Comparison of ENCODE assay signal across 38 cellular contexts in the genomic region with DNA sequence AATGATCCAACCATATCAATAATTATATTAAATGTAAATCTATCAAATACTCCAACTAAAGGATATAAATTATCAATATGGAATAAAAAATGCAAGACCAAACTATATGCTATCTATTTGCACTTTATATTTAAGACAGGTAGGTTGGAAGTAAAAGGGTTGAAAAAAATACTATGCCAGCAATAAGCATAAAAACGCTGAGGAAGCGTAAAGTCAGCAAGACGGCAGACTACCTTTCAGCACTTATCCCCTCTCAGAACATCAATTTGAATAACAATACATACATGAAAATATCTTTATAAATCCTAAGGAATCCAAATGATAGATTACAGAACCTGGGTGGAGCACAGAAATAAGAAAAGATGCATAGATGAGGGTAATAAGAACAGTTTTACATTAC. TPM values are rescaled to one million over a fixed set of nuclear protein-coding genes. Genes with fewer than 3 reads are reported as not detected.
"Had no signal": no experiment of that assay in that cellular context is flagged by ENCODE, and none has a peak within 500 bp of the region (broad histone marks: within the 10 kb centered on the region; RNA-seq: fewer than 3 reads in every experiment).

No MANE protein-coding gene starts in this region.

- H3K27ac ChIP-seq: adrenal gland, ascending aorta, body of pancreas, brain microvascular endothelial cell, breast epithelium, cardiac muscle cell had no signal

- H3K4me1 ChIP-seq: adrenal gland, ascending aorta, body of pancreas, breast epithelium had no signal

- H3K9me3 ChIP-seq: adrenal gland, ascending aorta, body of pancreas had no signal

- H3K36me3 ChIP-seq: adrenal gland, ascending aorta, brain microvascular endothelial cell, breast epithelium, cardiac muscle cell had no signal

- ATAC-seq: activated naive CD4-positive, alpha-beta T cell treated with anti-CD3 and anti-CD28 coated beads, Interleukin-2, amount 50 U/mL, for 72 hours; activated naive CD8-positive, alpha-beta T cell treated with anti-CD3 and anti-CD28 coated beads, Interleukin-2, amount 50 U/mL, for 24 hours; activated T-cell treated with anti-CD3 and anti-CD28 coated beads, Interleukin-2, amount 50 U/mL, for 4 hours; activated T-cell treated with anti-CD3 and anti-CD28 coated beads, Interleukin-2, amount 50 U/mL, for 72 hours; activated T-helper 17 cell treated with anti-CD3 and anti-CD28 coated beads, Interleukin-2, amount 50 U/mL, for 72 hours; body of pancreas had no signal

- H3K4me3 ChIP-seq: adrenal gland, ascending aorta, body of pancreas, breast epithelium, cardiac muscle cell had no signal

- H3K27me3 ChIP-seq: adrenal gland, ascending aorta, body of pancreas, brain microvascular endothelial cell, breast epithelium, cardiac muscle cell had no signal

- FAIRE-seq: astrocyte, bronchial epithelial cell had no signal

- DNase-seq: activated effector memory CD4-positive, alpha-beta T cell treated with anti-CD3 and anti-CD28 coated beads, Interleukin-2, amount 50 U/mL, for 16 hours; activated effector memory CD4-positive, alpha-beta T cell treated with Interleukin-2 at 50 U/mL for 16 hours; activated gamma-delta T cell; activated gamma-delta T cell treated with Interleukin-2 at 50 U/mL for 16 hours; activated naive CD4-positive, alpha-beta T cell; activated naive CD4-positive, alpha-beta T cell treated with anti-CD3 and anti-CD28 coated beads for 36 hours; activated naive CD4-positive, alpha-beta T cell treated with anti-CD3 and anti-CD28 coated beads, Interleukin-2, amount 10 ng/mL, durations not matched to agents 7 days and 5 days; activated naive CD4-positive, alpha-beta T cell treated with anti-CD3 and anti-CD28 coated beads, Interleukin-2, amount 50 U/mL, for 16 hours; activated naive CD4-positive, alpha-beta T cell treated with Interleukin-2 at 50 U/mL for 16 hours; activated naive CD8-positive, alpha-beta T cell treated with anti-CD3 and anti-CD28 coated beads for 36 hours; activated naive CD8-positive, alpha-beta T cell treated with anti-CD3 and anti-CD28 coated beads, Interleukin-2, amount 10 ng/mL, durations not matched to agents 7 days and 5 days; activated naive CD8-positive, alpha-beta T cell treated with anti-CD3 and anti-CD28 coated beads, Interleukin-2, amount 50 U/mL, for 24 hours; activated T-cell treated with anti-CD3 and anti-CD28 coated beads, Interleukin-2, amount 50 U/mL, for 1 hour; activated T-cell treated with anti-CD3 and anti-CD28 coated beads, Interleukin-2, amount 50 U/mL, for 24 hours; activated T-cell treated with anti-CD3 and anti-CD28 coated beads, Interleukin-2, amount 50 U/mL, for 4 hours; activated T-cell treated with anti-CD3 and anti-CD28 coated beads, Interleukin-2, amount 50 U/mL, for 72 hours; adrenal gland; amniotic stem cell; amygdala; anterior cingulate cortex; aorta; body of pancreas; brain microvascular endothelial cell; caudate nucleus; central memory CD4-positive, alpha-beta T cell; cerebellar nuclear complex had no signal

RNA-seq across cellular contexts. Expression of a gene that starts 14.0 kb away (rescaled TPM):
- total RNA-seq: activated naive CD4-positive, alpha-beta T cell treated with anti-CD3 and anti-CD28 coated beads for 36 hours; activated naive CD4-positive, alpha-beta T cell treated with anti-CD3 and anti-CD28 coated beads, Interleukin-2, amount 50 U/mL, for 72 hours; activated naive CD8-positive, alpha-beta T cell treated with anti-CD3 and anti-CD28 coated beads for 36 hours; activated naive CD8-positive, alpha-beta T cell treated with anti-CD3 and anti-CD28 coated beads, Interleukin-2, amount 10 ng/mL, durations not matched to agents 7 days and 5 days; activated T-cell treated with anti-CD3 and anti-CD28 coated beads, Interleukin-2, amount 50 U/mL, for 4 hours; activated T-helper 1 cell treated with anti-CD3 and anti-CD28 coated beads, Interleukin-12 subunit alpha, Interleukin-12 subunit beta, Interleukin-2, Interleukin-4 antibody, amounts not matched to agents 30 ng/mL and 10 ng/mL and 1 ng/mL, durations not matched to agents 14 hours and 24 hours and 36 hours; activated T-helper 17 cell treated with anti-CD3 and anti-CD28 coated beads, Interleukin-2, amount 50 U/mL, for 72 hours; activated T-helper 2 cell treated with anti-CD3 and anti-CD28 coated beads, Interferon-gamma antibody, Interleukin-2, Interleukin-4, amounts not matched to agents 10 μg/mL and 5 μg/mL and 100 μg/mL, durations not matched to agents 14 hours and 24 hours and 36 hours; adrenal gland; aorta; ascending aorta; body of pancreas; breast epithelium; bronchial epithelial cell; cardiac muscle cell; cardiac septum; chondrocyte had no signal
- polyA plus RNA-seq: adipose tissue, adrenal gland, aorta, cardiac muscle cell had no signal
